In the genomic region with DNA sequence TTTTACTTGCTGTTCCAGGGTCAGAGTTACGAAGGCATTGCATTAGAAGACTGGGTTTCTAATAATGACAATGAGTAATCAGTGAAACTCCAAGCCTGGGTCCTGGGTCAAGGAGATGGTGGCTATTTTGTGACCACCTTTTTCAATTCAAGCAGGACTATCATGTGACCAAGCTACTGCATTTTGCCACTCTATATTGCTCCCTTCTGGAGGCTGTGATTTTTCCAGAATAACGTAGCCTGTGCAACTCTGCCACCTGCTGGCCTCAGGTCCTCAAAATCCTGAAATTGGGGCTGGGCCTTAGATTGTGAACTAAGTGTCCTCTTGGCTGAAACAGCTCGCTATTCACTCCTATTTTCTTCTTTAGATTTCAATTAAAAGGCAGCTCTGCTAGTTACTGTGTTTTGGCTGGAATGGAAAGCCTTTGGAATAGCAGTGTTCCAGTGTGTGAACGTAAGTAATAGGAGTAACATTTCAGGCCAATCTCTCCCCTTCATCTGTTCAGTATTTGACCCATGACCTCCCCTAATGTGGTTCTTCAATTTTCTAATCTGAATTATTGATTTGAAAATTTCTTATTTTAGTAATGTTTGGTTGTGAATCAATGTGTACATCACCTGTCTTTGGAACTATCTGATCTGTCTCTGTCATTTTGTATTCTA, we compare ENCODE assay signal across 8 cellular contexts. TPM values are rescaled to one million over a fixed set of nuclear protein-coding genes. Genes with fewer than 3 reads are reported as not detected.
DNase-seq lines count a peak whose midpoint lies in the region; ATAC-seq, FAIRE-seq and TF ChIP-seq lines count a peak whose summit lies in the region.

No MANE protein-coding gene starts in this region.

- ATAC-seq in GM18867 (IDR thresholded peaks at IDR 0.05; ENCODE audit: unreplicated experiment) (peak; percentile 56), foreskin keratinocyte (peak; percentile 77), pancreas (peak; percentile 92 to 99 (median 96)), T-helper 17 cell (no peak), GM18502 (IDR thresholded peaks at IDR 0.05; ENCODE audit: poor library complexity, unreplicated experiment) (no peak)

- H3K27ac Mint-ChIP-seq in T-helper 17 cell = no peak overlapping the region

- TF ChIP-seq CTCF in AG09319 (IDR thresholded peaks at IDR 0.05; ENCODE audit: low read depth, low read length) (peak; percentile 66), foreskin keratinocyte (conservative IDR thresholded peaks at IDR 0.05) (peak; percentile 86), pancreas (IDR thresholded peaks at IDR 0.05) (peak; percentile 40 to 54 (median 44))

- H3K4me3 ChIP-seq in pancreas = no peak overlapping the region

- H3K4me3 Mint-ChIP-seq in T-helper 17 cell = no peak overlapping the region

- WGBS in pancreas, 2 donors = 45 to 56% methylated on average over 4 of the region's 4 CpGs

- peak; percentile 20 for FAIRE-seq in pancreas (lab: Jason Lieb, UNC)

- H3K9me3 ChIP-seq in pancreas (no peaks in the 10 kb centered on the region), T-helper 17 cell (ENCODE audit: control insufficient read depth, low read length, poor library complexity, severe bottlenecking) (no peaks in the 10 kb centered on the region)

- H3K36me3 Mint-ChIP-seq in T-helper 17 cell (ENCODE audit: low read depth) = peaks cover 2% of the 10 kb centered on the region

- H3K4me1 Mint-ChIP-seq in T-helper 17 cell = peaks cover 3% of the 10 kb centered on the region

- H3K4me1 ChIP-seq in foreskin keratinocyte (peaks cover 5% of the 10 kb centered on the region), pancreas (no peaks in the 10 kb centered on the region)

- H3K27me3 Mint-ChIP-seq in T-helper 17 cell = peaks cover 51% of the 10 kb centered on the region

- H3K27ac ChIP-seq in foreskin keratinocyte (no peak overlapping the region), pancreas (no peak overlapping the region)

- intact Hi-C loops in pancreas (cut with DNase I) = no loop called here

- H3K36me3 ChIP-seq in pancreas = no peaks in the 10 kb centered on the region

- H3K27me3 ChIP-seq in foreskin keratinocyte = no peaks in the 10 kb centered on the region
- no peaks in the 10 kb centered on the region for H3K27me3 ChIP-seq in pancreas

- DNase-seq in AG09319 (ENCODE audit: extremely low read depth, low read depth) (no peak), NCI-H226 (peak; percentile 49), activated T-cell treated with anti-CD3 and anti-CD28 coated beads for 48 hours (ENCODE audit: low read depth) (peak; percentile 24), foreskin keratinocyte (peak; percentile 15 to 33), pancreas (peak in 5 of 6 donors; percentile 27 to 69 (median 33)), T-helper 17 cell (no peak)

RNA-seq across cellular contexts. Expression of gene CD46, which starts 52.9 kb away (rescaled TPM):
- total RNA-seq in foreskin keratinocyte (106 and 116 TPM in 2 replicates), pancreas (100 to 1,000 TPM; 101 to 172 (median 116) TPM), T-helper 17 cell (100 to 1,000 TPM; 114 to 133 TPM)
- polyA plus RNA-seq in foreskin keratinocyte (36.9 and 41.2 TPM in 2 replicates), pancreas (100 to 1,000 TPM in 1 of 2 donors, 10 to 100 TPM in 1; 59.8 to 141 TPM)

RNA-seq across cellular contexts. Expression of gene CR1L, which starts 54.0 kb away (rescaled TPM):
- total RNA-seq in foreskin keratinocyte (not detected in 2 replicates), pancreas (1 to 10 TPM in 1 of 6 donors, not detected in 5; 1.3 TPM), T-helper 17 cell (under 1 TPM in 1 of 2 donors, not detected in 1; 0.81 TPM)
- polyA plus RNA-seq in foreskin keratinocyte (not detected in 2 replicates), pancreas (not detected)

Comparison
In these comparisons a context has a peak if more than half of its experiments do, and no peak if none do; other contexts are left out.
1. DNase-seq: peak in NCI-H226 (single experiment), activated T-cell treated with anti-CD3 and anti-CD28 coated beads for 48 hours (single experiment), foreskin keratinocyte (2 of 2) and pancreas (5 of 6); none in AG09319 (single experiment) and T-helper 17 cell (0 of 3).
2. ATAC-seq: peak in GM18867 (single experiment), foreskin keratinocyte (single experiment) and pancreas (4 of 4); none in T-helper 17 cell (single experiment) and GM18502 (single experiment).
3. Peak in every context shown above with its lines, with median percentiles within 50 percentile points of each other: CTCF ChIP-seq.